ENCODE assay signal across 14 cellular contexts in the genomic region with DNA sequence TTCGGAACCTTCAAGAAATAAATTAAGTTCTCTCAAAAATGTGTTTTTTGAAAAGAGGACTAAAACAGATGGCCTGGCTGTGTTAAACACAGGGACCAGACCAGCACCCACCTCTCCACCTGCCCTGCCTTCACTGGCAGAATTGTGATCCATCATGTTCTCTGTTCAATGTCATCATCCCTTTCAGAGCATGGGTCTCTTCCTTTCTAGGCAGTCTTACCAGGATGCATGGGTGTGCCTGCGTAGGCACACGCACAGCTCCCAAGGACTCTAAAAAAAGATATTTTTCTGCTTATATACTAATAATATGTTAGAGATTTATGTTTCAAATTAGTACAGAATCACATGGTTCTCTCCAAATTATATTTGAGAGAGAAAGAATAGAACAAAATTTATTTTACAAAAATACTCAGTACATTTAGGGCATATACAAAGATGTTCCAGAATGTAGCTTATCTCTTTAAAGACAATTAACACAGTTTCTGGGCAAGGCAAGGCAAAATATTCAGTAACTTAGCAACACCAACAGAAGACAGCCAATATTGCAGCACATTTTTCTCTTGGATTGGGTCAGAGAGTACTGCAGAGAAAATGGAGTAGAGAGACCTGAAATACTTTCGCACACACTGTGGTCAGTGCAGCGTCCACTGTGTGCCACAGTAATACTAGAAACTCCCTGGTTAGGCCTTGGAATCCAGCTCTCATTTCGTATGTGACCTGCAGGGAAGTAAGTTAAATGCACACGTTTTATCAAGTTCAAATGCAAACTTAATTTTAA. TPM values are rescaled to one million over a fixed set of nuclear protein-coding genes. Genes with fewer than 3 reads are reported as not detected.
DNase-seq lines count a peak whose midpoint lies in the region; ATAC-seq and TF ChIP-seq lines count a peak whose summit lies in the region.
"Had no signal": no experiment of that assay in that cellular context is flagged by ENCODE, and none has a peak within 500 bp of the region (broad histone marks: within the 10 kb centered on the region; RNA-seq: fewer than 3 reads in every experiment).

No MANE protein-coding gene starts in this region.

- H3K4me1 Mint-ChIP-seq in mesothelial cell of epicardium (peaks cover 16% of the 10 kb centered on the region), glutamatergic neuron (ENCODE audit: low read depth, unreplicated experiment) (peaks cover 16% of the 10 kb centered on the region)

- H3K36me3 ChIP-seq in tibial artery: no peaks in the 10 kb centered on the region

- no peak overlapping the region for H3K4me3 ChIP-seq in tibial artery

- H3K27ac Mint-ChIP-seq in mesothelial cell of epicardium: peak overlapping the region; percentile 44
- no peak overlapping the region for H3K27ac Mint-ChIP-seq in glutamatergic neuron (ENCODE audit: unreplicated experiment)
- H3K27ac Mint-ChIP-seq: CD8-positive, alpha-beta T cell; nephron progenitor cell; T-helper 1 cell treated with Interleukin-12 subunit alpha and Interleukin-12 subunit beta and Interleukin-4 antibody, amounts not matched to agents 30 μg/mL and 1 μg/mL, for 36 hours had no signal

- intact Hi-C loops in tibial artery (cut with DNase I; ENCODE audit: low total_unique reads): loop anchor here (10.0 kb wide), 1 partner anchor 53 kb away; no protein-coding TSS in a partner anchor

- no peaks in the 10 kb centered on the region for H3K9me3 ChIP-seq in tibial artery

- H3K27me3 Mint-ChIP-seq in mesothelial cell of epicardium (ENCODE audit: low read depth): no peaks in the 10 kb centered on the region
- H3K27me3 Mint-ChIP-seq in glutamatergic neuron (ENCODE audit: unreplicated experiment): peaks cover 1% of the 10 kb centered on the region

- peaks cover 0 to 68% (median 36%) of the 10 kb centered on the region in 4 donors for H3K4me1 ChIP-seq in tibial artery

- no peaks in the 10 kb centered on the region for H3K36me3 Mint-ChIP-seq in mesothelial cell of epicardium
- no peaks in the 10 kb centered on the region for H3K36me3 Mint-ChIP-seq in glutamatergic neuron (ENCODE audit: unreplicated experiment)
- H3K36me3 Mint-ChIP-seq: CD8-positive, alpha-beta T cell had no signal

- H3K4me3 Mint-ChIP-seq in mesothelial cell of epicardium (no peak overlapping the region), glutamatergic neuron (ENCODE audit: unreplicated experiment) (no peak overlapping the region)
- H3K4me3 Mint-ChIP-seq: CD8-positive, alpha-beta T cell; nephron progenitor cell; T-helper 1 cell treated with Interleukin-12 subunit alpha and Interleukin-12 subunit beta and Interleukin-4 antibody, amounts not matched to agents 30 μg/mL and 1 μg/mL, for 36 hours had no signal

- no peak for ATAC-seq in HG02678 (IDR thresholded peaks at IDR 0.05; ENCODE audit: unreplicated experiment)
- ATAC-seq: CD8-positive, alpha-beta T cell had no signal

- H3K9me3 Mint-ChIP-seq in mesothelial cell of epicardium (no peaks in the 10 kb centered on the region), glutamatergic neuron (ENCODE audit: unreplicated experiment) (peaks cover 2% of the 10 kb centered on the region)
- H3K9me3 Mint-ChIP-seq: CD8-positive, alpha-beta T cell; nephron progenitor cell; T-helper 1 cell treated with Interleukin-12 subunit alpha and Interleukin-12 subunit beta and Interleukin-4 antibody, amounts not matched to agents 30 μg/mL and 1 μg/mL, for 36 hours had no signal

- peak; percentile 77 for DNase-seq in LHCN-M2 (ENCODE audit: low read depth)
- no peak for DNase-seq in epithelial cell of prostate (ENCODE audit: low read depth, low spot score)
- no peak for DNase-seq in mesothelial cell of epicardium (ENCODE audit: low spot score in 2 of 2, unreplicated experiment in 2 of 2)
- DNase-seq in tibial artery: no peak
- no peak for DNase-seq in glutamatergic neuron
- no peak for DNase-seq in NCI-H2171 (lab: John Stamatoyannopoulos, UW)
- DNase-seq in NCI-H524 (lab: John Stamatoyannopoulos, UW): no peak
- DNase-seq: activated effector memory CD4-positive, alpha-beta T cell treated with anti-CD3 and anti-CD28 coated beads, Interleukin-2, amount 50 U/mL, for 16 hours; CD8-positive, alpha-beta T cell; foreskin fibroblast; islet precursor cell; nephron progenitor cell had no signal

- no peak for TF ChIP-seq CTCF in mesothelial cell of epicardium (IDR thresholded peaks at IDR 0.05; ENCODE audit: unreplicated experiment)
- TF ChIP-seq CTCF in tibial artery (IDR thresholded peaks at IDR 0.05): no peak
- no peak for TF ChIP-seq CTCF in glutamatergic neuron (IDR thresholded peaks at IDR 0.05; ENCODE audit: partially characterized antibody, unreplicated experiment)

- H3K27me3 ChIP-seq in tibial artery: no peaks in the 10 kb centered on the region

- H3K27ac ChIP-seq in epithelial cell of prostate: peak overlapping the region; percentile 77
- peak overlapping the region; percentile 23 to 60 for H3K27ac ChIP-seq in tibial artery

RNA-seq across cellular contexts. Expression of a gene that starts 52.8 kb away (rescaled TPM):
- total RNA-seq in LHCN-M2 (2014; rRNA removed): 78.7 and 94.1 TPM in 2 replicates
- 26.0 TPM for polyA plus RNA-seq in LHCN-M2 (2012)
- total RNA-seq in mesothelial cell of epicardium: 16.3 to 19.4 TPM (median 18.6 TPM) in 3 replicates
- 12.8 TPM for total RNA-seq in glutamatergic neuron (ENCODE audit: unreplicated experiment)
- total RNA-seq: CD8-positive, alpha-beta T cell had no signal
